17 cellular contexts compared by ENCODE assay signal in the genomic region with DNA sequence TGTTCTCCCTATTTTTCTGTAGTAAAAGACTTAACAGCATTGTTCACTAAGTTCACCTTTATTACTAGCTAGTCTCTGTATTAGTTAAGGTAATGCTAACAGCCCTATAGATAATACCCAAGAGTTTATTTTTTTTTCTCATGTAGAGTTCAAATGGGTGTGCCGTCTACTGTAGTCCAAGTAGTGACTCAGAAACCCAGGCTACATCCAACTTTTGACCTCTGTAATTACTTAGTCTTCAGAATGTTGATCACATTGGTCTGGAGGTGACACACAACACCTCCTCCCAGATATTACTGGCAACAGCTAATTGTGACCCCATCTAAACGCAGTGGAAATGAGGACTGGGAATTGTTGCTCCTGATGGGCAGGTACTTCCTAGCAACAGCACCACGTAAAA. TPM values are rescaled to one million over a fixed set of nuclear protein-coding genes. Genes with fewer than 3 reads are reported as not detected.
DNase-seq lines count a peak whose midpoint lies in the region; ATAC-seq and TF ChIP-seq lines count a peak whose summit lies in the region.
"Had no signal": no experiment of that assay in that cellular context is flagged by ENCODE, and none has a peak within 500 bp of the region (broad histone marks: within the 10 kb centered on the region; RNA-seq: fewer than 3 reads in every experiment).

No MANE protein-coding gene starts in this region.

- H3K9me3 Mint-ChIP-seq in activated naive CD8-positive, alpha-beta T cell treated with anti-CD3 and anti-CD28 coated beads, Interleukin-2, amount 50 U/mL, for 24 hours: no peaks in the 10 kb centered on the region
- H3K9me3 Mint-ChIP-seq in activated naive CD8-positive, alpha-beta T cell treated with anti-CD3 and anti-CD28 coated beads for 36 hours: no peaks in the 10 kb centered on the region
- H3K9me3 Mint-ChIP-seq in WTC11 (no peaks in the 10 kb centered on the region), glutamatergic neuron (ENCODE audit: unreplicated experiment) (no peaks in the 10 kb centered on the region)
- H3K9me3 Mint-ChIP-seq: IgD-negative memory B cell had no signal

- no peak overlapping the region for H2AFZ ChIP-seq in fibroblast of lung (ENCODE audit: low read length)

- H3K4me3 Mint-ChIP-seq in activated naive CD8-positive, alpha-beta T cell treated with anti-CD3 and anti-CD28 coated beads, Interleukin-2, amount 50 U/mL, for 24 hours: no peak overlapping the region
- no peak overlapping the region for H3K4me3 Mint-ChIP-seq in activated naive CD8-positive, alpha-beta T cell treated with anti-CD3 and anti-CD28 coated beads for 36 hours
- H3K4me3 Mint-ChIP-seq in WTC11 (no peak overlapping the region), glutamatergic neuron (ENCODE audit: unreplicated experiment) (no peak overlapping the region)
- H3K4me3 Mint-ChIP-seq: IgD-negative memory B cell had no signal

- H3K27me3 ChIP-seq in fibroblast of lung (ENCODE audit: control insufficient read depth, insufficient read depth, low read length) (no peaks in the 10 kb centered on the region), suprapubic skin (no peaks in the 10 kb centered on the region), tibial nerve (no peaks in the 10 kb centered on the region)
- H3K27me3 ChIP-seq: right lobe of liver, SJSA1 had no signal

- H3K27me3 Mint-ChIP-seq in activated naive CD8-positive, alpha-beta T cell treated with anti-CD3 and anti-CD28 coated beads, Interleukin-2, amount 50 U/mL, for 24 hours: no peaks in the 10 kb centered on the region
- H3K27me3 Mint-ChIP-seq in activated naive CD8-positive, alpha-beta T cell treated with anti-CD3 and anti-CD28 coated beads for 36 hours: no peaks in the 10 kb centered on the region
- H3K27me3 Mint-ChIP-seq in WTC11 (ENCODE audit: low read depth) (no peaks in the 10 kb centered on the region), glutamatergic neuron (ENCODE audit: unreplicated experiment) (no peaks in the 10 kb centered on the region)
- H3K27me3 Mint-ChIP-seq: IgD-negative memory B cell had no signal

- H3K36me3 ChIP-seq in fibroblast of lung (ENCODE audit: control insufficient read depth, insufficient read depth, low read length) (peaks cover 7% of the 10 kb centered on the region), suprapubic skin (peaks cover 45% of the 10 kb centered on the region), tibial nerve (peaks cover 0 to 44% (median 0%) of the 10 kb centered on the region in 3 donors)

- H3K4me1 Mint-ChIP-seq in activated naive CD8-positive, alpha-beta T cell treated with anti-CD3 and anti-CD28 coated beads, Interleukin-2, amount 50 U/mL, for 24 hours: peaks cover 15% of the 10 kb centered on the region
- H3K4me1 Mint-ChIP-seq in activated naive CD8-positive, alpha-beta T cell treated with anti-CD3 and anti-CD28 coated beads for 36 hours: peaks cover 33% of the 10 kb centered on the region
- H3K4me1 Mint-ChIP-seq in WTC11 (no peaks in the 10 kb centered on the region), glutamatergic neuron (ENCODE audit: low read depth, unreplicated experiment) (peaks cover 8% of the 10 kb centered on the region)

- no peak overlapping the region for H3K27ac ChIP-seq in fibroblast of lung (ENCODE audit: insufficient read depth, low read length)
- peak overlapping the region; percentile 36 for H3K27ac ChIP-seq in suprapubic skin
- no peak overlapping the region for H3K27ac ChIP-seq in tibial nerve
- H3K27ac ChIP-seq: lower lobe of right lung, right lobe of liver, SJSA1 had no signal

- no peak for TF ChIP-seq POLR2A in suprapubic skin (IDR thresholded peaks at IDR 0.05)
- TF ChIP-seq POLR2A in tibial nerve (IDR thresholded peaks at IDR 0.05): no peak

- H3K4me2 ChIP-seq in fibroblast of lung (ENCODE audit: extremely low read depth, insufficient read depth, low read length): peak overlapping the region; percentile 25

- H3K9ac ChIP-seq in fibroblast of lung (ENCODE audit: insufficient read depth, low read length): no peak overlapping the region

- H3K27ac Mint-ChIP-seq in activated naive CD8-positive, alpha-beta T cell treated with anti-CD3 and anti-CD28 coated beads, Interleukin-2, amount 50 U/mL, for 24 hours: peak overlapping the region; percentile 15
- no peak overlapping the region for H3K27ac Mint-ChIP-seq in activated naive CD8-positive, alpha-beta T cell treated with anti-CD3 and anti-CD28 coated beads for 36 hours
- H3K27ac Mint-ChIP-seq in WTC11 (0 out of 2 replicates have a peak overlapping the region, but pooled peaks have one; percentile 19), glutamatergic neuron (ENCODE audit: unreplicated experiment) (no peak overlapping the region)
- H3K27ac Mint-ChIP-seq: IgD-negative memory B cell had no signal

- no peaks in the 10 kb centered on the region for H4K20me1 ChIP-seq in fibroblast of lung (ENCODE audit: control insufficient read depth, extremely low read depth, insufficient read depth, low read length)

- no peaks in the 10 kb centered on the region for H3K9me3 ChIP-seq in fibroblast of lung (ENCODE audit: control insufficient read depth, insufficient read depth, low read depth, low read length)
- no peaks in the 10 kb centered on the region for H3K9me3 ChIP-seq in suprapubic skin
- H3K9me3 ChIP-seq in tibial nerve: no peaks in the 10 kb centered on the region
- H3K9me3 ChIP-seq: lower lobe of right lung, right lobe of liver, SJSA1 had no signal

- POLR2A ChIA-PET in WTC11 (lab: Charles Lee): no interaction called here

- H3K36me3 Mint-ChIP-seq in activated naive CD8-positive, alpha-beta T cell treated with anti-CD3 and anti-CD28 coated beads, Interleukin-2, amount 50 U/mL, for 24 hours (ENCODE audit: low read depth): peaks cover 24% of the 10 kb centered on the region
- H3K36me3 Mint-ChIP-seq in activated naive CD8-positive, alpha-beta T cell treated with anti-CD3 and anti-CD28 coated beads for 36 hours: peaks cover 17% of the 10 kb centered on the region
- peaks cover 21% of the 10 kb centered on the region for H3K36me3 Mint-ChIP-seq in WTC11
- no peaks in the 10 kb centered on the region for H3K36me3 Mint-ChIP-seq in glutamatergic neuron (ENCODE audit: unreplicated experiment)

- 52% methylated on average over 3 of the region's 3 CpGs for WGBS in suprapubic skin
- 61 to 70% methylated on average over 3 of the region's 3 CpGs for WGBS in tibial nerve, 2 donors

- TF ChIP-seq CTCF in WTC11 (IDR thresholded peaks at IDR 0.05) (no peak), fibroblast of lung (conservative IDR thresholded peaks at IDR 0.05 in 1 of 2, IDR thresholded peaks at IDR 0.05 in 1 of 2; ENCODE audit: low read depth in 1 of 2, low read length in 2 of 2) (no peak), suprapubic skin (IDR thresholded peaks at IDR 0.05) (no peak), glutamatergic neuron (IDR thresholded peaks at IDR 0.05; ENCODE audit: partially characterized antibody, unreplicated experiment) (no peak), tibial nerve (IDR thresholded peaks at IDR 0.05) (no peak)

- H3K79me2 ChIP-seq in fibroblast of lung (ENCODE audit: control insufficient read depth, insufficient read depth, low read length): peaks cover 48% of the 10 kb centered on the region

- H3K4me1 ChIP-seq in fibroblast of lung (ENCODE audit: control insufficient read depth, extremely low read depth, insufficient read depth, low read length) (peaks cover 7% of the 10 kb centered on the region), suprapubic skin (peaks cover 30% of the 10 kb centered on the region), tibial nerve (peaks cover 0 to 35% (median 0%) of the 10 kb centered on the region in 4 donors)
- H3K4me1 ChIP-seq: SJSA1 had no signal

- no peak overlapping the region for H3K4me3 ChIP-seq in fibroblast of lung (replicated peaks in 1 of 4; ENCODE audit: control extremely low read depth in 1 of 4, insufficient read depth in 1 of 4, low read depth in 3 of 4, low read length in 4 of 4)
- no peak overlapping the region for H3K4me3 ChIP-seq in suprapubic skin
- no peak overlapping the region for H3K4me3 ChIP-seq in tibial nerve
- H3K4me3 ChIP-seq: lower lobe of right lung, right lobe of liver, SJSA1 had no signal

- ATAC-seq in activated naive CD8-positive, alpha-beta T cell treated with anti-CD3 and anti-CD28 coated beads, Interleukin-2, amount 50 U/mL, for 24 hours: no peak
- ATAC-seq in WTC11: no peak
- ATAC-seq: lower lobe of right lung, right lobe of liver had no signal

- TF ChIP-seq EP300 in suprapubic skin (IDR thresholded peaks at IDR 0.05) (no peak), tibial nerve (IDR thresholded peaks at IDR 0.05) (no peak)

- no peak for DNase-seq in activated naive CD8-positive, alpha-beta T cell treated with anti-CD3 and anti-CD28 coated beads, Interleukin-2, amount 50 U/mL, for 24 hours
- DNase-seq in activated naive CD8-positive, alpha-beta T cell treated with anti-CD3 and anti-CD28 coated beads for 36 hours: no peak
- DNase-seq in WTC11 (ENCODE audit: low spot score) (no peak), fibroblast of lung (ENCODE audit: low read depth in 2 of 2) (peak; percentile 34 to 41), suprapubic skin (ENCODE audit: low spot score in 2 of 2) (no peak), glutamatergic neuron (no peak), dedifferentiated amniotic fluid mesenchymal stem cell (ENCODE audit: extremely low spot score) (no peak), tibial nerve (ENCODE audit: low spot score in 2 of 2) (no peak)
- DNase-seq: activated naive CD4-positive, alpha-beta T cell; caudate nucleus; lower lobe of right lung; NCI-H1105 treated with DMSO at 0.1 percent for 48 hours; NCI-H226; right lobe of liver; stimulated activated CD4-positive, alpha-beta T cell treated with anti-CD3 and anti-CD28 coated beads, Interleukin-4, amount 100 ng/mL, for 1 hour had no signal

- CTCF ChIA-PET in WTC11 (lab: Charles Lee): no interaction called here

RNA-seq across cellular contexts. Expression of a gene that starts 7.7 kb away (rescaled TPM):
- total RNA-seq in activated naive CD8-positive, alpha-beta T cell treated with anti-CD3 and anti-CD28 coated beads for 36 hours: 10 to 100 TPM; 18.9 to 19.5 TPM
- total RNA-seq in WTC11 (2021): 17.7 to 21.7 TPM (median 19.9 TPM) in 3 replicates
- 38.8 and 41.9 TPM in 2 replicates for total RNA-seq in fibroblast of lung
- 9.8 and 11.6 TPM in 2 replicates for polyA plus RNA-seq in fibroblast of lung
- polyA plus RNA-seq in fibroblast of lung (2012): 23.9 and 28.0 TPM in 2 replicates
- 2.2 and 7.8 TPM in 2 replicates for polyA minus RNA-seq in fibroblast of lung (ENCODE audit: low replicate concordance)
- 10 to 100 TPM; 19.7 to 30.5 (median 25.2) TPM for total RNA-seq in suprapubic skin
- total RNA-seq in glutamatergic neuron (ENCODE audit: unreplicated experiment): 13.2 TPM
- total RNA-seq in tibial nerve: 10 to 100 TPM; 17.8 to 21.0 (median 19.1) TPM

RNA-seq across cellular contexts. Expression of a gene that starts 26.2 kb away (rescaled TPM):
- 100 to 1,000 TPM; 230 to 241 TPM for total RNA-seq in activated naive CD8-positive, alpha-beta T cell treated with anti-CD3 and anti-CD28 coated beads for 36 hours
- total RNA-seq in WTC11 (2021): 277 to 321 TPM (median 296 TPM) in 3 replicates
- 152 and 195 TPM in 2 replicates for total RNA-seq in fibroblast of lung
- polyA plus RNA-seq in fibroblast of lung: 425 and 509 TPM in 2 replicates
- 163 and 191 TPM in 2 replicates for polyA plus RNA-seq in fibroblast of lung (2012)
- 120 and 143 TPM in 2 replicates for polyA minus RNA-seq in fibroblast of lung (ENCODE audit: low replicate concordance)
- total RNA-seq in suprapubic skin: 100 to 1,000 TPM; 216 to 894 (median 222) TPM
- total RNA-seq in glutamatergic neuron (ENCODE audit: unreplicated experiment): 401 TPM
- total RNA-seq in tibial nerve: 100 to 1,000 TPM; 274 to 335 (median 303) TPM

RNA-seq across cellular contexts. Expression of a gene that starts 38.6 kb away (rescaled TPM):
- total RNA-seq in activated naive CD8-positive, alpha-beta T cell treated with anti-CD3 and anti-CD28 coated beads for 36 hours: 1,000 to 10,000 TPM; 1,356 to 1,376 TPM
- total RNA-seq in WTC11 (2021) (995 to 1,024 TPM (median 1,000 TPM) in 3 replicates), fibroblast of lung (198 and 214 TPM in 2 replicates), suprapubic skin (100 to 1,000 TPM in 3 of 4 donors, 10 to 100 TPM in 1; 86.9 to 148 (median 112) TPM), glutamatergic neuron (ENCODE audit: unreplicated experiment) (187 TPM), tibial nerve (100 to 1,000 TPM in 3 of 4 donors, 10 to 100 TPM in 1; 76.1 to 160 (median 119) TPM)
- polyA plus RNA-seq in fibroblast of lung: 175 and 258 TPM in 2 replicates
- polyA plus RNA-seq in fibroblast of lung (2012): 159 and 258 TPM in 2 replicates
- 74.5 and 119 TPM in 2 replicates for polyA minus RNA-seq in fibroblast of lung (ENCODE audit: low replicate concordance)

RNA-seq across cellular contexts. Expression of a gene that starts 39.1 kb away (rescaled TPM):
- 100 to 1,000 TPM; 485 to 487 TPM for total RNA-seq in activated naive CD8-positive, alpha-beta T cell treated with anti-CD3 and anti-CD28 coated beads for 36 hours
- 333 to 372 TPM (median 366 TPM) in 3 replicates for total RNA-seq in WTC11 (2021)
- total RNA-seq in fibroblast of lung: 87.0 and 92.2 TPM in 2 replicates
- polyA plus RNA-seq in fibroblast of lung: 147 and 240 TPM in 2 replicates
- polyA plus RNA-seq in fibroblast of lung (2012): 176 and 219 TPM in 2 replicates
- polyA minus RNA-seq in fibroblast of lung (ENCODE audit: low replicate concordance): 0.82 TPM in 1 of 2 replicates, not detected in the other
- 10 to 100 TPM; 50.0 to 86.8 (median 75.9) TPM for total RNA-seq in suprapubic skin
- total RNA-seq in glutamatergic neuron (ENCODE audit: unreplicated experiment): 83.5 TPM
- 10 to 100 TPM; 47.5 to 79.5 (median 65.4) TPM for total RNA-seq in tibial nerve

RNA-seq across cellular contexts. Expression of a gene that starts 54.8 kb away (rescaled TPM):
- total RNA-seq in activated naive CD8-positive, alpha-beta T cell treated with anti-CD3 and anti-CD28 coated beads for 36 hours: 10 to 100 TPM; 19.8 to 21.7 TPM
- total RNA-seq in WTC11 (2021) (40.8 to 55.7 TPM (median 47.8 TPM) in 3 replicates), fibroblast of lung (25.9 and 26.6 TPM in 2 replicates), suprapubic skin (10 to 100 TPM; 17.8 to 30.4 (median 22.6) TPM), glutamatergic neuron (ENCODE audit: unreplicated experiment) (46.4 TPM), tibial nerve (10 to 100 TPM; 14.7 to 21.9 (median 18.4) TPM)
- 61.9 and 70.5 TPM in 2 replicates for polyA plus RNA-seq in fibroblast of lung
- 37.8 and 43.7 TPM in 2 replicates for polyA plus RNA-seq in fibroblast of lung (2012)
- polyA minus RNA-seq in fibroblast of lung (ENCODE audit: low replicate concordance): 0.63 and 6.2 TPM in 2 replicates

Comparison
In these comparisons a context has a peak if more than half of its experiments do, and no peak if none do; other contexts are left out.
1. H3K27ac Mint-ChIP-seq: peak in activated naive CD8-positive, alpha-beta T cell treated with anti-CD3 and anti-CD28 coated beads, Interleukin-2, amount 50 U/mL, for 24 hours (single experiment) and WTC11 (single experiment); none in activated naive CD8-positive, alpha-beta T cell treated with anti-CD3 and anti-CD28 coated beads for 36 hours (single experiment) and glutamatergic neuron (single experiment).
2. DNase-seq: peak in fibroblast of lung (2 of 2); none in activated naive CD8-positive, alpha-beta T cell treated with anti-CD3 and anti-CD28 coated beads, Interleukin-2, amount 50 U/mL, for 24 hours (single experiment), activated naive CD8-positive, alpha-beta T cell treated with anti-CD3 and anti-CD28 coated beads for 36 hours (single experiment), WTC11 (single experiment), suprapubic skin (0 of 2), glutamatergic neuron (single experiment), dedifferentiated amniotic fluid mesenchymal stem cell (single experiment) and tibial nerve (0 of 2).